8 cellular contexts compared by ENCODE assay signal in genomic region chr12:10673660-10674384, GRCh38. TPM values are rescaled to one million over a fixed set of nuclear protein-coding genes. Genes with fewer than 3 reads are reported as not detected.
DNase-seq lines count a peak whose midpoint lies in the region; ATAC-seq, FAIRE-seq and TF ChIP-seq lines count a peak whose summit lies in the region.

Gene STYK1, minus strand, starts transcription at chr12:10674052. Its CDS starts 39,434 bp downstream, at chr12:10634618.

- POLR2A ChIA-PET in endothelial cell of umbilical vein (lab: Charles Lee): no interaction called here

- DNase-seq in GM12865 (ENCODE audit: low read depth): peak; percentile 77
- peak; percentile 50 for DNase-seq in NCI-H69 (lab: John Stamatoyannopoulos, UW)
- peak; percentile 43 to 69 (median 54) for DNase-seq in activated CD8-positive, alpha-beta memory T cell treated with anti-CD3 and anti-CD28 coated beads for 48 hours (ENCODE audit: low read depth in 2 of 3, low spot score in 2 of 3)
- peak; percentile 75 for DNase-seq in endothelial cell of umbilical vein (ENCODE audit: low read depth, low spot score)
- peak; percentile 48 to 62 for DNase-seq in stimulated activated CD8-positive, alpha-beta memory T cell treated with anti-CD3 and anti-CD28 coated beads, Interleukin-15, amount 100 ng/mL, for 48 hours (ENCODE audit: low read depth in 2 of 2)

- H3K9ac ChIP-seq in endothelial cell of umbilical vein (replicated peaks; ENCODE audit: extremely low read depth, insufficient read depth, low read length): peak within 1 kb of the TSS; percentile 36

- H3K4me1 ChIP-seq in endothelial cell of umbilical vein (ENCODE audit: control insufficient read depth, extremely low read depth, insufficient read depth, low read length) (peaks cover 22% of the 10 kb centered on the region), mononuclear cell (ENCODE audit: insufficient read depth, low read length) (peaks cover 27% of the 10 kb centered on the region)

- dilution Hi-C loops in endothelial cell of umbilical vein (cut with MboI; ENCODE audit: extremely low pct_ligation_motif_present, low sequenced_read_pairs): no loop called here

- TF ChIP-seq CTCF in GM12865 (IDR thresholded peaks at IDR 0.05; ENCODE audit: insufficient read depth, low read depth, low read length, missing control alignments) (peak; percentile 86), endothelial cell of umbilical vein (IDR thresholded peaks at IDR 0.05; ENCODE audit: extremely low read depth in 1 of 2, insufficient read depth in 1 of 2, low read depth in 1 of 2, low read length in 2 of 2) (peak; percentile 92 to 95)

- H2AFZ ChIP-seq in endothelial cell of umbilical vein (ENCODE audit: low read depth, low read length): peak within 1 kb of the TSS; percentile 58

- H3K27me3 ChIP-seq in endothelial cell of umbilical vein (ENCODE audit: control insufficient read depth in 2 of 2, insufficient read depth in 2 of 2, low read length in 2 of 2) (no peaks in the 10 kb centered on the region), mononuclear cell (ENCODE audit: insufficient read depth, low read length) (peaks cover 27% of the 10 kb centered on the region)

- ATAC-seq in HG03108 (IDR thresholded peaks at IDR 0.05; ENCODE audit: unreplicated experiment) (peak; percentile 60), HG02840 (IDR thresholded peaks at IDR 0.05; ENCODE audit: low FRiP score, unreplicated experiment) (no peak)

- peak within 1 kb of the TSS; percentile 49 for H3K27ac ChIP-seq in endothelial cell of umbilical vein (ENCODE audit: insufficient read depth, low read depth, low read length)

- no peak for TF ChIP-seq POLR2A in endothelial cell of umbilical vein (IDR thresholded peaks at IDR 0.05; ENCODE audit: low read depth, low read length)

- intact Hi-C loops in endothelial cell of umbilical vein (cut with micrococcal nuclease): loop anchor here (1.0 to 5.0 kb wide), 11 partner anchors 33 to 642 kb away; partner anchors contain the start of genes CLEC9A, GABARAPL1 and MAGOHB

- H4K20me1 ChIP-seq in endothelial cell of umbilical vein (replicated peaks; ENCODE audit: control insufficient read depth, extremely low read depth, insufficient read depth, low read length): no peaks in the 10 kb centered on the region

- H3K9me1 ChIP-seq in endothelial cell of umbilical vein (replicated peaks; ENCODE audit: control insufficient read depth, extremely low read depth, insufficient read depth, low read length): no peaks in the 10 kb centered on the region

- H3K79me2 ChIP-seq in endothelial cell of umbilical vein (ENCODE audit: control insufficient read depth, insufficient read depth, low read length): peaks cover 28% of the 10 kb centered on the region

- FAIRE-seq in endothelial cell of umbilical vein (lab: Jason Lieb, UNC): peak; percentile 86

- peak within 1 kb of the TSS; percentile 41 for H3K4me3 ChIP-seq in GM12865 (ENCODE audit: low read depth, low read length)
- H3K4me3 ChIP-seq in endothelial cell of umbilical vein (replicated peaks in 1 of 3; ENCODE audit: insufficient read depth in 1 of 3, low read depth in 1 of 3, low read length in 3 of 3): peak within 1 kb of the TSS; percentile 49 to 82 (median 69)
- peak within 1 kb of the TSS; percentile 4 for H3K4me3 ChIP-seq in mononuclear cell (ENCODE audit: low read length)

- CTCF ChIA-PET in endothelial cell of umbilical vein (lab: Charles Lee): interaction anchor here (0.6 to 1.4 kb wide), 4 partner anchors 31 to 521 kb away, joined by 3 to 4 read pairs (median 3); no protein-coding TSS in a partner anchor

- H3K36me3 ChIP-seq in endothelial cell of umbilical vein (ENCODE audit: control insufficient read depth in 2 of 2, extremely low read depth in 1 of 2, insufficient read depth in 2 of 2, low read length in 2 of 2): no peaks in the 10 kb centered on the region

- BruUV-seq in endothelial cell of umbilical vein (replicated peaks; lab: Mats Ljungman, UMichigan): no TSS peak

- peak within 1 kb of the TSS; percentile 91 for H3K4me2 ChIP-seq in endothelial cell of umbilical vein (ENCODE audit: insufficient read depth, low read length)

- H3K9me3 ChIP-seq in endothelial cell of umbilical vein (replicated peaks; ENCODE audit: control insufficient read depth, insufficient read depth, low read length) (no peaks in the 10 kb centered on the region), mononuclear cell (ENCODE audit: low read depth, low read length) (no peaks in the 10 kb centered on the region)

TF ChIP-seq in endothelial cell of umbilical vein, 7 proteins besides CTCF, POLR2A, EP300 and RAD21:
- TF ChIP-seq POLR2AphosphoS5 (IDR thresholded peaks at IDR 0.05; ENCODE audit: insufficient read depth, low read depth, low read length) (peak; percentile 62), EZH2 (IDR thresholded peaks at IDR 0.05; ENCODE audit: borderline replicate concordance, low read depth, low read length, severe bottlenecking) (no peak), MAX (IDR thresholded peaks at IDR 0.05; ENCODE audit: insufficient read depth, insufficient read length) (no peak), MYC (IDR thresholded peaks at IDR 0.05; ENCODE audit: low read depth, low read length) (no peak), JUN (IDR thresholded peaks at IDR 0.05; ENCODE audit: borderline replicate concordance, insufficient read depth, insufficient read length, low read depth) (no peak), FOS (IDR thresholded peaks at IDR 0.05; ENCODE audit: borderline replicate concordance, insufficient read depth, low read length) (peak; percentile 46), GATA2 (IDR thresholded peaks at IDR 0.05; ENCODE audit: insufficient read depth, insufficient read length, low read depth, low read length) (peak; percentile 53)

RNA-seq across cellular contexts. Expression of gene STYK1, which starts in this region (rescaled TPM):
- 14.6 and 15.2 TPM in 2 replicates for total RNA-seq in endothelial cell of umbilical vein
- polyA plus RNA-seq in endothelial cell of umbilical vein: 6.0 and 7.7 TPM in 2 replicates
- polyA plus RNA-seq in endothelial cell of umbilical vein (2011; cell fraction: cytosol; rRNA removed): 8.9 and 10.0 TPM in 2 replicates
- polyA plus RNA-seq in endothelial cell of umbilical vein (2011; cell fraction: nucleus; rRNA removed): 24.1 and 25.8 TPM in 2 replicates
- polyA plus RNA-seq in endothelial cell of umbilical vein (2012): 13.7 and 18.0 TPM in 2 replicates
- polyA minus RNA-seq in endothelial cell of umbilical vein: 31.6 and 37.7 TPM in 2 replicates
- 3.6 TPM for polyA minus RNA-seq in endothelial cell of umbilical vein (2011; cell fraction: cytosol; rRNA and poly(A)+ RNA removed)
- 12.6 and 24.4 TPM in 2 replicates for polyA minus RNA-seq in endothelial cell of umbilical vein (2011; cell fraction: nucleus; rRNA and poly(A)+ RNA removed)
- total RNA-seq in mononuclear cell: 0.10 TPM

Comparison
In these comparisons a context has a peak if more than half of its experiments do, and no peak if none do; other contexts are left out.
1. RNA of gene STYK1 (total RNA-seq): 14.6 to 15.2 TPM in endothelial cell of umbilical vein; 0.10 TPM in mononuclear cell (single experiment); every median in the first group is over 10 times any median in the second.
2. H3K4me3 ChIP-seq: peak in every context shown above with its lines; median percentile 69 in endothelial cell of umbilical vein; 41 in GM12865; 4 in mononuclear cell.
3. Peak in every context shown above with its lines, with median percentiles within 50 percentile points of each other: DNase-seq.